In genomic region chr6:900716-901605, GRCh38 we compare ENCODE assay signal across 21 cellular contexts.
DNase-seq lines count a peak whose midpoint lies in the region; ATAC-seq and TF ChIP-seq lines count a peak whose summit lies in the region.
"Had no signal": no experiment of that assay in that cellular context is flagged by ENCODE, and none has a peak within 500 bp of the region (broad histone marks: within the 10 kb centered on the region; RNA-seq: fewer than 3 reads in every experiment).

No MANE protein-coding gene starts in this region.

- no peak for ATAC-seq in WTC11
- peak; percentile 80 for ATAC-seq in left lobe of liver
- ATAC-seq in psoas muscle, result peak in 2 of 4 donors; percentile 57 to 61
- ATAC-seq in naive thymus-derived CD4-positive, alpha-beta T cell, result no peak
- no peak for ATAC-seq in HG03108 (IDR thresholded peaks at IDR 0.05; ENCODE audit: unreplicated experiment)

- H3K36me3 Mint-ChIP-seq in WTC11 (no peaks in the 10 kb centered on the region), progenitor cell of endocrine pancreas (ENCODE audit: insufficient read depth) (no peaks in the 10 kb centered on the region)
- no peaks in the 10 kb centered on the region for H3K36me3 Mint-ChIP-seq in naive thymus-derived CD4-positive, alpha-beta T cell
- H3K36me3 Mint-ChIP-seq in activated naive CD4-positive, alpha-beta T cell treated with anti-CD3 and anti-CD28 coated beads for 36 hours (ENCODE audit: low read depth), result no peaks in the 10 kb centered on the region
- H3K36me3 Mint-ChIP-seq: CD4-positive, CD25-positive, alpha-beta regulatory T cell had no signal

- H3K4me3 ChIP-seq in BLaER1 (no peak overlapping the region), psoas muscle (peak overlapping the region; percentile 21)
- no peak overlapping the region for H3K4me3 ChIP-seq in naive thymus-derived CD4-positive, alpha-beta T cell (ENCODE audit: low read length)

- H4K20me1 ChIP-seq in BLaER1, result no peaks in the 10 kb centered on the region

- DNase-seq in WTC11 (ENCODE audit: low spot score), result no peak
- peak; percentile 78 for DNase-seq in left lobe of liver (ENCODE audit: low spot score)
- DNase-seq in psoas muscle, result no peak
- no peak for DNase-seq in naive thymus-derived CD4-positive, alpha-beta T cell
- DNase-seq in activated naive CD4-positive, alpha-beta T cell treated with anti-CD3 and anti-CD28 coated beads for 36 hours, result no peak
- no peak for DNase-seq in progenitor cell of endocrine pancreas (ENCODE audit: low spot score, unreplicated experiment)
- DNase-seq: CD4-positive, CD25-positive, alpha-beta regulatory T cell; HFFc6; Kasumi-1; MM.1S; NCI-H1092 treated with DMSO at 0.1 percent for 48 hours; NCI-H1694; NCI-H2107; NCI-H2227 treated with DMSO at 0.1 percent for 48 hours; NCI-H524; NK-92 treated with Interleukin-12 subunit alpha and Interleukin-12 subunit beta, amount 100 ng/mL, for 24 hours; OCI-M1; RPMI8226; SIG-M5 had no signal

- H3K27me3 Mint-ChIP-seq in WTC11 (ENCODE audit: low read depth) (no peaks in the 10 kb centered on the region), progenitor cell of endocrine pancreas (peaks cover 10% of the 10 kb centered on the region)
- peaks cover 13 to 39% (median 26%) of the 10 kb centered on the region in 5 donors for H3K27me3 Mint-ChIP-seq in naive thymus-derived CD4-positive, alpha-beta T cell
- H3K27me3 Mint-ChIP-seq in activated naive CD4-positive, alpha-beta T cell treated with anti-CD3 and anti-CD28 coated beads for 36 hours (ENCODE audit: low read depth), result peaks cover 7% of the 10 kb centered on the region

- H3K27ac Mint-ChIP-seq in WTC11, result no peak overlapping the region
- H3K27ac Mint-ChIP-seq in naive thymus-derived CD4-positive, alpha-beta T cell, result no peak overlapping the region
- no peak overlapping the region for H3K27ac Mint-ChIP-seq in activated naive CD4-positive, alpha-beta T cell treated with anti-CD3 and anti-CD28 coated beads for 36 hours
- H3K27ac Mint-ChIP-seq in progenitor cell of endocrine pancreas, result no peak overlapping the region
- H3K27ac Mint-ChIP-seq: CD4-positive, CD25-positive, alpha-beta regulatory T cell; HFFc6 had no signal

- intact Hi-C loops in psoas muscle (cut with DNase I), result no loop called here
- intact Hi-C loops in naive thymus-derived CD4-positive, alpha-beta T cell (cut with micrococcal nuclease), result no loop called here
- intact Hi-C loops in activated naive CD4-positive, alpha-beta T cell treated with anti-CD3 and anti-CD28 coated beads for 36 hours (cut with micrococcal nuclease), result loop anchor here (10.0 kb wide), 1 partner anchor 156 kb away; no protein-coding TSS in a partner anchor

- H3K27ac ChIP-seq in BLaER1, result no peak overlapping the region
- H3K27ac ChIP-seq in psoas muscle, result no peak overlapping the region
- H3K27ac ChIP-seq in naive thymus-derived CD4-positive, alpha-beta T cell (ENCODE audit: low read depth, low read length), result no peak overlapping the region

- no peak for TF ChIP-seq CTCF in WTC11 (IDR thresholded peaks at IDR 0.05)
- no peak for TF ChIP-seq CTCF in psoas muscle (IDR thresholded peaks at IDR 0.05)
- no peak for TF ChIP-seq CTCF in progenitor cell of endocrine pancreas (IDR thresholded peaks at IDR 0.05; ENCODE audit: unreplicated experiment)

- H3K4me3 Mint-ChIP-seq in WTC11 (no peak overlapping the region), progenitor cell of endocrine pancreas (ENCODE audit: low read depth) (no peak overlapping the region)
- H3K4me3 Mint-ChIP-seq in naive thymus-derived CD4-positive, alpha-beta T cell, result no peak overlapping the region
- no peak overlapping the region for H3K4me3 Mint-ChIP-seq in activated naive CD4-positive, alpha-beta T cell treated with anti-CD3 and anti-CD28 coated beads for 36 hours
- H3K4me3 Mint-ChIP-seq: CD4-positive, CD25-positive, alpha-beta regulatory T cell; HFFc6 had no signal

- peaks cover 16% of the 10 kb centered on the region; the same call in 1 of the 2 replicates for H3K4me1 ChIP-seq in BLaER1
- H3K4me1 ChIP-seq in psoas muscle, result peaks cover 6% of the 10 kb centered on the region
- H3K4me1 ChIP-seq in naive thymus-derived CD4-positive, alpha-beta T cell (ENCODE audit: control insufficient read depth in 2 of 2, insufficient read depth in 2 of 2, low read length in 2 of 2), result no peaks in the 10 kb centered on the region

- CTCF ChIA-PET in WTC11 (lab: Charles Lee), result interaction anchor here (2.2 kb wide), 1 partner anchor 12 kb away, joined by 9 read pairs; no protein-coding TSS in a partner anchor
- CTCF ChIA-PET in naive thymus-derived CD4-positive, alpha-beta T cell (lab: Charles Lee), result no interaction called here
- CTCF ChIA-PET in activated naive CD4-positive, alpha-beta T cell treated with anti-CD3 and anti-CD28 coated beads for 36 hours (lab: Charles Lee), result no interaction called here

- H3K9me3 Mint-ChIP-seq in WTC11, result peaks cover 11% of the 10 kb centered on the region
- H3K9me3 Mint-ChIP-seq in naive thymus-derived CD4-positive, alpha-beta T cell, result peaks cover 0 to 1% (median 0%) of the 10 kb centered on the region in 11 donors
- H3K9me3 Mint-ChIP-seq in activated naive CD4-positive, alpha-beta T cell treated with anti-CD3 and anti-CD28 coated beads for 36 hours, result no peaks in the 10 kb centered on the region
- H3K9me3 Mint-ChIP-seq in progenitor cell of endocrine pancreas (ENCODE audit: low read depth), result no peaks in the 10 kb centered on the region
- H3K9me3 Mint-ChIP-seq: HFFc6 had no signal

- H3K4me1 Mint-ChIP-seq in WTC11 (no peaks in the 10 kb centered on the region), progenitor cell of endocrine pancreas (ENCODE audit: low read depth) (no peaks in the 10 kb centered on the region)
- H3K4me1 Mint-ChIP-seq in naive thymus-derived CD4-positive, alpha-beta T cell, result peaks cover 0 to 3% (median 0%) of the 10 kb centered on the region in 7 donors
- no peaks in the 10 kb centered on the region for H3K4me1 Mint-ChIP-seq in activated naive CD4-positive, alpha-beta T cell treated with anti-CD3 and anti-CD28 coated beads for 36 hours (ENCODE audit: low read depth)

- H3K27me3 ChIP-seq in BLaER1 (no peaks in the 10 kb centered on the region), psoas muscle (ENCODE audit: insufficient read depth in 3 of 3, low read length in 2 of 3) (peaks cover 0 to 2% (median 0%) of the 10 kb centered on the region in 3 donors)
- H3K27me3 ChIP-seq in naive thymus-derived CD4-positive, alpha-beta T cell (ENCODE audit: control insufficient read depth in 2 of 2, insufficient read depth in 2 of 2, low read length in 2 of 2), result peaks cover 0 to 8% of the 10 kb centered on the region in 2 donors

- H3K4me2 ChIP-seq in BLaER1, result peak overlapping the region; percentile 17; the same call in 1 of the 2 replicates

- POLR2A ChIA-PET in WTC11 (lab: Charles Lee), result no interaction called here
- POLR2A ChIA-PET in naive thymus-derived CD4-positive, alpha-beta T cell (lab: Charles Lee), result no interaction called here

- 43 to 55% (median 50%) methylated on average over 24 of the region's 24 CpGs for WGBS in psoas muscle, 3 donors

- H3K9me3 ChIP-seq in BLaER1 (no peaks in the 10 kb centered on the region), psoas muscle (no peaks in the 10 kb centered on the region)
- no peaks in the 10 kb centered on the region for H3K9me3 ChIP-seq in naive thymus-derived CD4-positive, alpha-beta T cell (ENCODE audit: control insufficient read depth in 2 of 3, low read length in 3 of 3)

- H3K9ac ChIP-seq in BLaER1, result no peak overlapping the region

- no peaks in the 10 kb centered on the region for H3K36me3 ChIP-seq in BLaER1
- no peaks in the 10 kb centered on the region for H3K36me3 ChIP-seq in psoas muscle (ENCODE audit: insufficient read depth in 1 of 2, low read depth in 1 of 2)
- no peaks in the 10 kb centered on the region for H3K36me3 ChIP-seq in naive thymus-derived CD4-positive, alpha-beta T cell (ENCODE audit: control insufficient read depth in 2 of 3, insufficient read depth in 3 of 3, low read length in 3 of 3)

TF ChIP-seq in WTC11, 78 proteins besides CTCF, POLR2A, EP300 and RAD21:
- TF ChIP-seq GABPB1 (CRISPR knock-in tag; IDR thresholded peaks at IDR 0.05) (peak; percentile 66), JUN (CRISPR knock-in tag; IDR thresholded peaks at IDR 0.05) (no peak), ATF6 (CRISPR knock-in tag; IDR thresholded peaks at IDR 0.05) (no peak)
